Comparison of ENCODE assay signal across 8 cellular contexts in genomic region chr12:121668750-121669524, GRCh38. TPM values are rescaled to one million over a fixed set of nuclear protein-coding genes. Genes with fewer than 3 reads are reported as not detected.
DNase-seq lines count a peak whose midpoint lies in the region; ATAC-seq lines count a peak whose summit lies in the region.

No MANE protein-coding gene starts in this region.

- peak overlapping the region; percentile 22 for H3K9ac ChIP-seq in NT2/D1 (ENCODE audit: insufficient read length, low read depth)

- DNase-seq in NCI-H1092 treated with DMSO at 0.1 percent for 48 hours (lab: John Stamatoyannopoulos, UW) = peak; percentile 17
- DNase-seq in NCI-H1092 (lab: John Stamatoyannopoulos, UW) = no peak
- peak; percentile 56 for DNase-seq in NT2/D1 (ENCODE audit: low read depth, low spot score)
- peak; percentile 33 for DNase-seq in activated T-helper 9 cell treated with anti-CD3 and anti-CD28 coated beads, Interleukin-2, amount 50 U/mL, for 16 hours (ENCODE audit: low read depth)
- peak; percentile 47 for DNase-seq in left ventricle myocardium superior
- peak; percentile 52 for DNase-seq in stimulated activated CD4-positive, alpha-beta T cell treated with anti-CD3 and anti-CD28 coated beads, Interleukin-4, amount 100 ng/mL, for 4 hours
- DNase-seq in H4 (ENCODE audit: low spot score) = no peak

- H3K9me3 ChIP-seq in NT2/D1 (ENCODE audit: insufficient read depth, low read length) = no peaks in the 10 kb centered on the region

- no peak for ATAC-seq in left ventricle myocardium superior
- no peak for ATAC-seq in HG02981 (IDR thresholded peaks at IDR 0.05; ENCODE audit: unreplicated experiment)

- H3K4me3 ChIP-seq in NT2/D1 (ENCODE audit: insufficient read length, low read depth) = no peak overlapping the region

- H3K4me1 ChIP-seq in NT2/D1 (ENCODE audit: insufficient read depth, insufficient read length) = peaks cover 8% of the 10 kb centered on the region

- no peaks in the 10 kb centered on the region for H3K27me3 ChIP-seq in NT2/D1 (ENCODE audit: insufficient read depth, insufficient read length)

- intact Hi-C loops in left ventricle myocardium superior (cut with micrococcal nuclease) = no loop called here

- no peaks in the 10 kb centered on the region for H3K36me3 ChIP-seq in NT2/D1 (ENCODE audit: insufficient read depth, insufficient read length, low read length)

RNA-seq across cellular contexts. Expression of gene MORN3, which starts 0.5 kb away (rescaled TPM):
- not detected for total RNA-seq in left ventricle myocardium superior
- 0.23 TPM in 1 of 2 replicates, not detected in the other for total RNA-seq in H4 (2014; rRNA removed; shearing (Covaris generic))

RNA-seq across cellular contexts. Expression of gene ORAI1, which starts 42.6 kb away (rescaled TPM):
- total RNA-seq in left ventricle myocardium superior = 10.1 TPM
- total RNA-seq in H4 (2014; rRNA removed; shearing (Covaris generic)) = 4.4 and 8.5 TPM in 2 replicates

RNA-seq across cellular contexts. Expression of gene TMEM120B, which starts 43.6 kb away (rescaled TPM):
- total RNA-seq in left ventricle myocardium superior = 9.9 TPM
- total RNA-seq in H4 (2014; rRNA removed; shearing (Covaris generic)) = 5.0 and 8.9 TPM in 2 replicates

Comparison
In these comparisons a context has a peak if more than half of its experiments do, and no peak if none do; other contexts are left out.
1. DNase-seq: peak in NCI-H1092 treated with DMSO at 0.1 percent for 48 hours (single experiment), NT2/D1 (single experiment), activated T-helper 9 cell treated with anti-CD3 and anti-CD28 coated beads, Interleukin-2, amount 50 U/mL, for 16 hours (single experiment), left ventricle myocardium superior (single experiment) and stimulated activated CD4-positive, alpha-beta T cell treated with anti-CD3 and anti-CD28 coated beads, Interleukin-4, amount 100 ng/mL, for 4 hours (2 of 2); none in NCI-H1092 (single experiment) and H4 (single experiment).